2 cellular contexts compared by ENCODE assay signal in genomic region chr11:71251159-71251721, GRCh38.
TF ChIP-seq lines count a peak whose summit lies in the region.

No MANE protein-coding gene starts in this region.

TF ChIP-seq in GM12878, 131 proteins besides CTCF, POLR2A, EP300 and RAD21:
- TF ChIP-seq SUZ12 (IDR thresholded peaks at IDR 0.05; ENCODE audit: unreplicated experiment) (peak; percentile 68), ZNF592 (IDR thresholded peaks at IDR 0.05) (no peak), SRF (IDR thresholded peaks at IDR 0.05; ENCODE audit: low read depth in 2 of 2, low read length in 2 of 2) (no peak), USF2 (IDR thresholded peaks at IDR 0.05; ENCODE audit: borderline replicate concordance, low read depth, low read length) (no peak), PRDM15 (CRISPR knock-in tag; IDR thresholded peaks at IDR 0.05) (no peak)

TF ChIP-seq in HepG2, 621 proteins besides CTCF, POLR2A, EP300 and RAD21 (continues in another document):
- TF ChIP-seq ZNF740 (CRISPR knock-in tag; IDR thresholded peaks at IDR 0.05) (no peak), BRD4 (CRISPR knock-in tag; IDR thresholded peaks at IDR 0.05) (no peak), FOXA1 (IDR thresholded peaks at IDR 0.05) (no peak), FOXA1 (CRISPR knock-in tag; IDR thresholded peaks at IDR 0.05) (no peak), KAT7 (CRISPR knock-in tag; IDR thresholded peaks at IDR 0.05; ENCODE audit: borderline replicate concordance) (no peak), ZNF749 (CRISPR knock-in tag; IDR thresholded peaks at IDR 0.05; ENCODE audit: borderline replicate concordance) (0 out of 2 replicates have a peak, but pooled peaks have one; percentile 15), IRX3 (CRISPR knock-in tag; IDR thresholded peaks at IDR 0.05; ENCODE audit: borderline replicate concordance, low read depth) (no peak), MXD3 (CRISPR knock-in tag; IDR thresholded peaks at IDR 0.05) (no peak), GABPB1 (CRISPR knock-in tag; IDR thresholded peaks at IDR 0.05) (peak; percentile 9; the same call in 1 of the 2 replicates), ZNF879 (CRISPR knock-in tag; IDR thresholded peaks at IDR 0.05) (no peak), ZNF629 (CRISPR knock-in tag; conservative IDR thresholded peaks at IDR 0.05) (0 out of 2 replicates have a peak, but pooled peaks have one; percentile 1), ZNF724P (CRISPR knock-in tag; IDR thresholded peaks at IDR 0.05; ENCODE audit: borderline replicate concordance) (no peak), ZBED4 (CRISPR knock-in tag; IDR thresholded peaks at IDR 0.05; ENCODE audit: borderline replicate concordance) (no peak), ZNF816 (CRISPR knock-in tag; IDR thresholded peaks at IDR 0.05; ENCODE audit: borderline replicate concordance) (no peak), FOSL1 (CRISPR knock-in tag; IDR thresholded peaks at IDR 0.05; ENCODE audit: borderline replicate concordance) (no peak), ZZZ3 (CRISPR knock-in tag; IDR thresholded peaks at IDR 0.05; ENCODE audit: borderline replicate concordance) (no peak), MEIS2 (CRISPR knock-in tag; IDR thresholded peaks at IDR 0.05) (no peak), ZNF354B (CRISPR knock-in tag; IDR thresholded peaks at IDR 0.05) (no peak), ZNF570 (CRISPR knock-in tag; IDR thresholded peaks at IDR 0.05; ENCODE audit: borderline replicate concordance) (no peak), ZNF644 (CRISPR knock-in tag; IDR thresholded peaks at IDR 0.05; ENCODE audit: low read depth) (no peak), NRL (CRISPR knock-in tag; IDR thresholded peaks at IDR 0.05; ENCODE audit: borderline replicate concordance) (no peak), SNAPC4 (CRISPR knock-in tag; IDR thresholded peaks at IDR 0.05) (no peak), SCMH1 (CRISPR knock-in tag; IDR thresholded peaks at IDR 0.05; ENCODE audit: borderline replicate concordance) (no peak), ZNF431 (CRISPR knock-in tag; IDR thresholded peaks at IDR 0.05; ENCODE audit: borderline replicate concordance, low read depth) (no peak), HOXD1 (CRISPR knock-in tag; IDR thresholded peaks at IDR 0.05) (no peak), ZNF768 (CRISPR knock-in tag; IDR thresholded peaks at IDR 0.05) (no peak), ZNF678 (CRISPR knock-in tag; IDR thresholded peaks at IDR 0.05) (0 out of 2 replicates have a peak, but pooled peaks have one; percentile 43), ZBTB44 (CRISPR knock-in tag; IDR thresholded peaks at IDR 0.05) (no peak), ZBTB21 (CRISPR knock-in tag; IDR thresholded peaks at IDR 0.05) (no peak), ZNF563 (CRISPR knock-in tag; IDR thresholded peaks at IDR 0.05) (no peak), RELA (CRISPR knock-in tag; IDR thresholded peaks at IDR 0.05) (no peak), ZKSCAN5 (CRISPR knock-in tag; IDR thresholded peaks at IDR 0.05) (no peak), HOXA7 (CRISPR knock-in tag; IDR thresholded peaks at IDR 0.05) (no peak)
- TF ChIP-seq, protein P1, sequence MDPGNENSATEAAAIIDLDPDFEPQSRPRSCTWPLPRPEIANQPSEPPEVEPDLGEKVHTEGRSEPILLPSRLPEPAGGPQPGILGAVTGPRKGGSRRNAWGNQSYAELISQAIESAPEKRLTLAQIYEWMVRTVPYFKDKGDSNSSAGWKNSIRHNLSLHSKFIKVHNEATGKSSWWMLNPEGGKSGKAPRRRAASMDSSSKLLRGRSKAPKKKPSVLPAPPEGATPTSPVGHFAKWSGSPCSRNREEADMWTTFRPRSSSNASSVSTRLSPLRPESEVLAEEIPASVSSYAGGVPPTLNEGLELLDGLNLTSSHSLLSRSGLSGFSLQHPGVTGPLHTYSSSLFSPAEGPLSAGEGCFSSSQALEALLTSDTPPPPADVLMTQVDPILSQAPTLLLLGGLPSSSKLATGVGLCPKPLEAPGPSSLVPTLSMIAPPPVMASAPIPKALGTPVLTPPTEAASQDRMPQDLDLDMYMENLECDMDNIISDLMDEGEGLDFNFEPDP (CRISPR knock-in tag; conservative IDR thresholded peaks at IDR 0.05) = no peak
- TF ChIP-seq, protein P2, sequence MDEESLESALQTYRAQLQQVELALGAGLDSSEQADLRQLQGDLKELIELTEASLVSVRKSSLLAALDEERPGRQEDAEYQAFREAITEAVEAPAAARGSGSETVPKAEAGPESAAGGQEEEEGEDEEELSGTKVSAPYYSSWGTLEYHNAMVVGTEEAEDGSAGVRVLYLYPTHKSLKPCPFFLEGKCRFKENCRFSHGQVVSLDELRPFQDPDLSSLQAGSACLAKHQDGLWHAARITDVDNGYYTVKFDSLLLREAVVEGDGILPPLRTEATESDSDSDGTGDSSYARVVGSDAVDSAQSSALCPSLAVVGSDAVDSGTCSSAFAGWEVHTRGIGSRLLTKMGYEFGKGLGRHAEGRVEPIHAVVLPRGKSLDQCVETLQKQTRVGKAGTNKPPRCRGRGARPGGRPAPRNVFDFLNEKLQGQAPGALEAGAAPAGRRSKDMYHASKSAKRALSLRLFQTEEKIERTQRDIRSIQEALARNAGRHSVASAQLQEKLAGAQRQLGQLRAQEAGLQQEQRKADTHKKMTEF (CRISPR knock-in tag; IDR thresholded peaks at IDR 0.05) = no peak
- TF ChIP-seq, protein P3, sequence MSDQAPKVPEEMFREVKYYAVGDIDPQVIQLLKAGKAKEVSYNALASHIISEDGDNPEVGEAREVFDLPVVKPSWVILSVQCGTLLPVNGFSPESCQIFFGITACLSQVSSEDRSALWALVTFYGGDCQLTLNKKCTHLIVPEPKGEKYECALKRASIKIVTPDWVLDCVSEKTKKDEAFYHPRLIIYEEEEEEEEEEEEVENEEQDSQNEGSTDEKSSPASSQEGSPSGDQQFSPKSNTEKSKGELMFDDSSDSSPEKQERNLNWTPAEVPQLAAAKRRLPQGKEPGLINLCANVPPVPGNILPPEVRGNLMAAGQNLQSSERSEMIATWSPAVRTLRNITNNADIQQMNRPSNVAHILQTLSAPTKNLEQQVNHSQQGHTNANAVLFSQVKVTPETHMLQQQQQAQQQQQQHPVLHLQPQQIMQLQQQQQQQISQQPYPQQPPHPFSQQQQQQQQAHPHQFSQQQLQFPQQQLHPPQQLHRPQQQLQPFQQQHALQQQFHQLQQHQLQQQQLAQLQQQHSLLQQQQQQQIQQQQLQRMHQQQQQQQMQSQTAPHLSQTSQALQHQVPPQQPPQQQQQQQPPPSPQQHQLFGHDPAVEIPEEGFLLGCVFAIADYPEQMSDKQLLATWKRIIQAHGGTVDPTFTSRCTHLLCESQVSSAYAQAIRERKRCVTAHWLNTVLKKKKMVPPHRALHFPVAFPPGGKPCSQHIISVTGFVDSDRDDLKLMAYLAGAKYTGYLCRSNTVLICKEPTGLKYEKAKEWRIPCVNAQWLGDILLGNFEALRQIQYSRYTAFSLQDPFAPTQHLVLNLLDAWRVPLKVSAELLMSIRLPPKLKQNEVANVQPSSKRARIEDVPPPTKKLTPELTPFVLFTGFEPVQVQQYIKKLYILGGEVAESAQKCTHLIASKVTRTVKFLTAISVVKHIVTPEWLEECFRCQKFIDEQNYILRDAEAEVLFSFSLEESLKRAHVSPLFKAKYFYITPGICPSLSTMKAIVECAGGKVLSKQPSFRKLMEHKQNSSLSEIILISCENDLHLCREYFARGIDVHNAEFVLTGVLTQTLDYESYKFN (CRISPR knock-in tag; conservative IDR thresholded peaks at IDR 0.05) = no peak
- TF ChIP-seq, protein P4, sequence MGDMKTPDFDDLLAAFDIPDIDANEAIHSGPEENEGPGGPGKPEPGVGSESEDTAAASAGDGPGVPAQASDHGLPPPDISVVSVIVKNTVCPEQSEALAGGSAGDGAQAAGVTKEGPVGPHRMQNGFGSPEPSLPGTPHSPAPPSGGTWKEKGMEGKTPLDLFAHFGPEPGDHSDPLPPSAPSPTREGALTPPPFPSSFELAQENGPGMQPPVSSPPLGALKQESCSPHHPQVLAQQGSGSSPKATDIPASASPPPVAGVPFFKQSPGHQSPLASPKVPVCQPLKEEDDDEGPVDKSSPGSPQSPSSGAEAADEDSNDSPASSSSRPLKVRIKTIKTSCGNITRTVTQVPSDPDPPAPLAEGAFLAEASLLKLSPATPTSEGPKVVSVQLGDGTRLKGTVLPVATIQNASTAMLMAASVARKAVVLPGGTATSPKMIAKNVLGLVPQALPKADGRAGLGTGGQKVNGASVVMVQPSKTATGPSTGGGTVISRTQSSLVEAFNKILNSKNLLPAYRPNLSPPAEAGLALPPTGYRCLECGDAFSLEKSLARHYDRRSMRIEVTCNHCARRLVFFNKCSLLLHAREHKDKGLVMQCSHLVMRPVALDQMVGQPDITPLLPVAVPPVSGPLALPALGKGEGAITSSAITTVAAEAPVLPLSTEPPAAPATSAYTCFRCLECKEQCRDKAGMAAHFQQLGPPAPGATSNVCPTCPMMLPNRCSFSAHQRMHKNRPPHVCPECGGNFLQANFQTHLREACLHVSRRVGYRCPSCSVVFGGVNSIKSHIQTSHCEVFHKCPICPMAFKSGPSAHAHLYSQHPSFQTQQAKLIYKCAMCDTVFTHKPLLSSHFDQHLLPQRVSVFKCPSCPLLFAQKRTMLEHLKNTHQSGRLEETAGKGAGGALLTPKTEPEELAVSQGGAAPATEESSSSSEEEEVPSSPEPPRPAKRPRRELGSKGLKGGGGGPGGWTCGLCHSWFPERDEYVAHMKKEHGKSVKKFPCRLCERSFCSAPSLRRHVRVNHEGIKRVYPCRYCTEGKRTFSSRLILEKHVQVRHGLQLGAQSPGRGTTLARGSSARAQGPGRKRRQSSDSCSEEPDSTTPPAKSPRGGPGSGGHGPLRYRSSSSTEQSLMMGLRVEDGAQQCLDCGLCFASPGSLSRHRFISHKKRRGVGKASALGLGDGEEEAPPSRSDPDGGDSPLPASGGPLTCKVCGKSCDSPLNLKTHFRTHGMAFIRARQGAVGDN (CRISPR knock-in tag; IDR thresholded peaks at IDR 0.05) = peak; percentile 2; the same call in 1 of the 2 replicates
